Comparison of ENCODE assay signal across 3 cellular contexts in the genomic region with DNA sequence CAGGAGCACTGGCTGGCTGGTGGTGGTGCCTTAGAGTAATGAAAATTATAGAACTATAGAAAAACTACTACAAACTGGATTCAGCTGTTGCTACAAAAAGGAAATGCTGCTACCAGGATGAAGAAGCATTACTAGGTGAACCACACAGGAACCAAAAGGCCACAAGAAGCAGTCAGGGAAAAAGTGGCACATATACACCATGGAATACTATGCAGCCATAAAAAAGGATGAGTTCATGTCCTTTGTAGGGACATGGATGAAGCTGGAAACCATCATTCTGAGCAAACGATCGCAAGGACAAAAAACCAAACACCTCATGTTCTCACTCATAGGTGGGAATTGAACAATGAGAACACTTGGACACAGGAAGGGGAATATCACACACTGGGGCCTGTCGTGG. TPM values are rescaled to one million over a fixed set of nuclear protein-coding genes. Genes with fewer than 3 reads are reported as not detected.
"Had no signal": no experiment of that assay in that cellular context is flagged by ENCODE, and none has a peak within 500 bp of the region (broad histone marks: within the 10 kb centered on the region; RNA-seq: fewer than 3 reads in every experiment).

No MANE protein-coding gene starts in this region.

RNA-seq across cellular contexts. Expression of a gene that starts 5.5 kb away (rescaled TPM):
- total RNA-seq: progenitor cell of endocrine pancreas, right atrium auricular region, smooth muscle cell had no signal
